In genomic region chr6:82216549-82216948, GRCh38 we compare ENCODE assay signal across 25 cellular contexts. TPM values are rescaled to one million over a fixed set of nuclear protein-coding genes. Genes with fewer than 3 reads are reported as not detected.
A peak's percentile ranks its signal among the peaks of the same experiment; 100 is the strongest.
DNase-seq lines count a peak whose midpoint lies in the region; ATAC-seq and TF ChIP-seq lines count a peak whose summit lies in the region.
"Had no signal": no experiment of that assay in that cellular context is flagged by ENCODE, and none has a peak within 500 bp of the region (broad histone marks: within the 10 kb centered on the region; RNA-seq: fewer than 3 reads in every experiment).

No MANE protein-coding gene starts in this region.

- CTCF ChIA-PET in HEK293 (lab: Yijun Ruan, JAX) = no interaction called here

- H3K36me3 Mint-ChIP-seq in activated naive CD8-positive, alpha-beta T cell = peaks cover 24% of the 10 kb centered on the region
- H3K36me3 Mint-ChIP-seq in activated naive CD8-positive, alpha-beta T cell treated with anti-CD3 and anti-CD28 coated beads, Interleukin-2, amount 50 U/mL, for 24 hours (ENCODE audit: low read depth) = peaks cover 46% of the 10 kb centered on the region

- H3K9me3 ChIP-seq in HEK293 (ENCODE audit: control insufficient read depth, insufficient read depth, low read depth, low read length) (no peaks in the 10 kb centered on the region), upper lobe of right lung (no peaks in the 10 kb centered on the region)
- H3K9me3 ChIP-seq: gastroesophageal sphincter, sigmoid colon, SJSA1 had no signal

- POLR2A ChIA-PET in HEK293 (lab: Yijun Ruan, JAX) = no interaction called here

- no peak for DNase-seq in activated naive CD8-positive, alpha-beta T cell treated with anti-CD3 and anti-CD28 coated beads, Interleukin-2, amount 50 U/mL, for 24 hours
- DNase-seq in upper lobe of right lung = no peak
- DNase-seq in activated naive CD4-positive, alpha-beta T cell treated with Interleukin-2 at 50 U/mL for 16 hours = no peak
- DNase-seq in midbrain (lab: John Stamatoyannopoulos, UW) = no peak
- no peak for DNase-seq in SKM-1 treated with dmso at 0.1 percent for 144 hours (lab: John Stamatoyannopoulos, UW; ENCODE audit: unreplicated experiment)
- DNase-seq: activated CD4-positive, CD25-positive, alpha-beta regulatory T cell; activated effector memory CD4-positive, alpha-beta T cell treated with anti-CD3 and anti-CD28 coated beads, Interleukin-2, amount 50 U/mL, for 16 hours; CD4-positive, CD25-positive, alpha-beta regulatory T cell; DMS153; effector CD4-positive, alpha-beta T cell; H9; mesendoderm; sigmoid colon had no signal

- intact Hi-C loops in upper lobe of right lung (cut with DNase I) = no loop called here

- H3K4me3 Mint-ChIP-seq in activated naive CD8-positive, alpha-beta T cell = no peak overlapping the region
- no peak overlapping the region for H3K4me3 Mint-ChIP-seq in activated naive CD8-positive, alpha-beta T cell treated with anti-CD3 and anti-CD28 coated beads, Interleukin-2, amount 50 U/mL, for 24 hours
- H3K4me3 Mint-ChIP-seq: CD4-positive, CD25-positive, alpha-beta regulatory T cell; central memory CD8-positive, alpha-beta T cell; H9; natural killer cell treated with Interleukin-12 subunit alpha and Interleukin-12 subunit beta and Interleukin-15 and Interleukin-18, amount 100 ng/mL, for 72 hours; stimulated activated effector memory CD8-positive, alpha-beta T cell treated with anti-CD3 and anti-CD28 coated beads, Interleukin-12 subunit alpha, Interleukin-12 subunit beta, amount 100 ng/mL, for 72 hours had no signal

- no peaks in the 10 kb centered on the region for H3K27me3 Mint-ChIP-seq in activated naive CD8-positive, alpha-beta T cell
- no peaks in the 10 kb centered on the region for H3K27me3 Mint-ChIP-seq in activated naive CD8-positive, alpha-beta T cell treated with anti-CD3 and anti-CD28 coated beads, Interleukin-2, amount 50 U/mL, for 24 hours
- H3K27me3 Mint-ChIP-seq: CD4-positive, CD25-positive, alpha-beta regulatory T cell; central memory CD8-positive, alpha-beta T cell; natural killer cell treated with Interleukin-12 subunit alpha and Interleukin-12 subunit beta and Interleukin-15 and Interleukin-18, amount 100 ng/mL, for 72 hours had no signal

- H3K4me3 ChIP-seq in HEK293 (ENCODE audit: low read depth, low read length) (no peak overlapping the region), upper lobe of right lung (no peak overlapping the region)
- H3K4me3 ChIP-seq: gastroesophageal sphincter, GM12878, sigmoid colon, SJSA1 had no signal

- no peaks in the 10 kb centered on the region for H3K4me1 Mint-ChIP-seq in activated naive CD8-positive, alpha-beta T cell (ENCODE audit: low read depth)
- H3K4me1 Mint-ChIP-seq in activated naive CD8-positive, alpha-beta T cell treated with anti-CD3 and anti-CD28 coated beads, Interleukin-2, amount 50 U/mL, for 24 hours = peaks cover 2% of the 10 kb centered on the region
- H3K4me1 Mint-ChIP-seq: central memory CD8-positive, alpha-beta T cell; H9; stimulated activated effector memory CD8-positive, alpha-beta T cell treated with anti-CD3 and anti-CD28 coated beads, Interleukin-12 subunit alpha, Interleukin-12 subunit beta, amount 100 ng/mL, for 72 hours had no signal

- H3K4me1 ChIP-seq in HEK293 (ENCODE audit: control insufficient read depth, insufficient read depth, low read length) = no peaks in the 10 kb centered on the region
- H3K4me1 ChIP-seq in upper lobe of right lung = no peaks in the 10 kb centered on the region
- H3K4me1 ChIP-seq: gastroesophageal sphincter, parathyroid adenoma, sigmoid colon, SJSA1 had no signal

- TF ChIP-seq CTCF in HEK293 (tag by site-specific recombination; IDR thresholded peaks at IDR 0.05) = no peak
- TF ChIP-seq CTCF in upper lobe of right lung (IDR thresholded peaks at IDR 0.05) = no peak

- H3K27me3 ChIP-seq in upper lobe of right lung = no peaks in the 10 kb centered on the region
- H3K27me3 ChIP-seq: gastroesophageal sphincter, sigmoid colon, SJSA1 had no signal

- ATAC-seq in activated naive CD8-positive, alpha-beta T cell treated with anti-CD3 and anti-CD28 coated beads, Interleukin-2, amount 50 U/mL, for 24 hours = no peak
- ATAC-seq in HG03565 (IDR thresholded peaks at IDR 0.05; ENCODE audit: unreplicated experiment) (peak; percentile 12), upper lobe of right lung (peak; percentile 52)
- ATAC-seq: gastroesophageal sphincter; HepG2; natural killer cell treated with Interleukin-12 subunit alpha and Interleukin-12 subunit beta and Interleukin-15 and Interleukin-18, amount 100 ng/mL, for 72 hours; Panc1; stimulated activated effector memory CD8-positive, alpha-beta T cell treated with anti-CD3 and anti-CD28 coated beads, Interleukin-12 subunit alpha, Interleukin-12 subunit beta, amount 100 ng/mL, for 72 hours had no signal

- no peak overlapping the region for H3K27ac ChIP-seq in HEK293 (ENCODE audit: extremely low read depth, low read depth, low read length)
- no peak overlapping the region for H3K27ac ChIP-seq in upper lobe of right lung
- H3K27ac ChIP-seq: gastroesophageal sphincter, parathyroid adenoma, sigmoid colon, SJSA1 had no signal

- H3K36me3 ChIP-seq in HEK293 (ENCODE audit: control insufficient read depth in 2 of 2, insufficient read depth in 1 of 2, low read length in 2 of 2) (peaks cover 69 to 86% of the 10 kb centered on the region in 2 experiments), upper lobe of right lung (peaks cover 92% of the 10 kb centered on the region)

- H3K27ac Mint-ChIP-seq in activated naive CD8-positive, alpha-beta T cell = peak overlapping the region; percentile 10
- H3K27ac Mint-ChIP-seq in activated naive CD8-positive, alpha-beta T cell treated with anti-CD3 and anti-CD28 coated beads, Interleukin-2, amount 50 U/mL, for 24 hours = no peak overlapping the region
- H3K27ac Mint-ChIP-seq: H9; natural killer cell treated with Interleukin-12 subunit alpha and Interleukin-12 subunit beta and Interleukin-15 and Interleukin-18, amount 100 ng/mL, for 72 hours; stimulated activated effector memory CD8-positive, alpha-beta T cell treated with anti-CD3 and anti-CD28 coated beads, Interleukin-12 subunit alpha, Interleukin-12 subunit beta, amount 100 ng/mL, for 72 hours had no signal

- H3K9me3 Mint-ChIP-seq in activated naive CD8-positive, alpha-beta T cell (ENCODE audit: low read depth) = no peaks in the 10 kb centered on the region
- H3K9me3 Mint-ChIP-seq in activated naive CD8-positive, alpha-beta T cell treated with anti-CD3 and anti-CD28 coated beads, Interleukin-2, amount 50 U/mL, for 24 hours = no peaks in the 10 kb centered on the region
- H3K9me3 Mint-ChIP-seq: CD4-positive, CD25-positive, alpha-beta regulatory T cell; central memory CD8-positive, alpha-beta T cell; H9; natural killer cell treated with Interleukin-12 subunit alpha and Interleukin-12 subunit beta and Interleukin-15 and Interleukin-18, amount 100 ng/mL, for 72 hours; stimulated activated effector memory CD8-positive, alpha-beta T cell treated with anti-CD3 and anti-CD28 coated beads, Interleukin-12 subunit alpha, Interleukin-12 subunit beta, amount 100 ng/mL, for 72 hours had no signal

TF ChIP-seq in HEK293, 187 proteins besides CTCF, POLR2A, EP300 and RAD21:
- TF ChIP-seq, protein P1, sequence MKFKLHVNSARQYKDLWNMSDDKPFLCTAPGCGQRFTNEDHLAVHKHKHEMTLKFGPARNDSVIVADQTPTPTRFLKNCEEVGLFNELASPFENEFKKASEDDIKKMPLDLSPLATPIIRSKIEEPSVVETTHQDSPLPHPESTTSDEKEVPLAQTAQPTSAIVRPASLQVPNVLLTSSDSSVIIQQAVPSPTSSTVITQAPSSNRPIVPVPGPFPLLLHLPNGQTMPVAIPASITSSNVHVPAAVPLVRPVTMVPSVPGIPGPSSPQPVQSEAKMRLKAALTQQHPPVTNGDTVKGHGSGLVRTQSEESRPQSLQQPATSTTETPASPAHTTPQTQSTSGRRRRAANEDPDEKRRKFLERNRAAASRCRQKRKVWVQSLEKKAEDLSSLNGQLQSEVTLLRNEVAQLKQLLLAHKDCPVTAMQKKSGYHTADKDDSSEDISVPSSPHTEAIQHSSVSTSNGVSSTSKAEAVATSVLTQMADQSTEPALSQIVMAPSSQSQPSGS (tag by site-specific recombination; IDR thresholded peaks at IDR 0.05; ENCODE audit: low read depth) = peak; percentile 26; the same call in 1 of the 2 replicates
- TF ChIP-seq ZNF677 (tag by site-specific recombination; IDR thresholded peaks at IDR 0.05) = no peak

RNA-seq across cellular contexts. Expression of gene IBTK, which starts 31.0 kb away (rescaled TPM):
- total RNA-seq in upper lobe of right lung = 29.4 TPM
